ENCODE assay signal across 8 cellular contexts in genomic region chr21:17610862-17611261, GRCh38. TPM values are rescaled to one million over a fixed set of nuclear protein-coding genes. Genes with fewer than 3 reads are reported as not detected.
A peak's percentile ranks its signal among the peaks of the same experiment; 100 is the strongest.
DNase-seq lines count a peak whose midpoint lies in the region; TF ChIP-seq lines count a peak whose summit lies in the region.

No MANE protein-coding gene starts in this region.

- no peak for TF ChIP-seq CTCF in esophagus muscularis mucosa (IDR thresholded peaks at IDR 0.05)
- TF ChIP-seq CTCF in parathyroid adenoma (IDR thresholded peaks at IDR 0.05), result no peak
- no peak for TF ChIP-seq CTCF in GM13977 (IDR thresholded peaks at IDR 0.05; ENCODE audit: extremely low read depth, insufficient read depth, missing control alignments)

- H3K36me3 ChIP-seq in esophagus muscularis mucosa (peaks cover 0 to 10% (median 3%) of the 10 kb centered on the region in 4 donors), parathyroid adenoma (ENCODE audit: control insufficient read depth, insufficient read depth, low read length) (no peaks in the 10 kb centered on the region)

- H3K27ac ChIP-seq in esophagus muscularis mucosa (replicated peaks in 1 of 4), result peak overlapping the region; percentile 91 to 94 (median 92)
- no peak overlapping the region for H3K27ac ChIP-seq in parathyroid adenoma

- H3K27me3 ChIP-seq in esophagus muscularis mucosa, result no peaks in the 10 kb centered on the region
- no peaks in the 10 kb centered on the region for H3K27me3 ChIP-seq in parathyroid adenoma (ENCODE audit: control insufficient read depth, insufficient read depth, low read length)

- TF ChIP-seq POLR2A in esophagus muscularis mucosa (IDR thresholded peaks at IDR 0.05; ENCODE audit: low read depth), result no peak

- H3K4me3 ChIP-seq in esophagus muscularis mucosa (peak overlapping the region; percentile 90 to 92 (median 92)), parathyroid adenoma (ENCODE audit: low read depth, low read length) (no peak overlapping the region)

- no peaks in the 10 kb centered on the region for H3K79me2 ChIP-seq in parathyroid adenoma

- peak overlapping the region; percentile 64 for H3K4me2 ChIP-seq in parathyroid adenoma (ENCODE audit: low read length)

- peaks cover 7 to 24% (median 23%) of the 10 kb centered on the region in 4 donors for H3K4me1 ChIP-seq in esophagus muscularis mucosa
- peaks cover 2% of the 10 kb centered on the region for H3K4me1 ChIP-seq in parathyroid adenoma

- H3K9me3 ChIP-seq in esophagus muscularis mucosa, result no peaks in the 10 kb centered on the region
- no peaks in the 10 kb centered on the region for H3K9me3 ChIP-seq in parathyroid adenoma (ENCODE audit: control insufficient read depth, low read length)

- no peak overlapping the region for H3K9ac ChIP-seq in parathyroid adenoma

- peak overlapping the region; percentile 91 for H2AFZ ChIP-seq in parathyroid adenoma

- intact Hi-C loops in esophagus muscularis mucosa (cut with DNase I), result loop anchor here (10.0 kb wide), 1 partner anchor 214 kb away; no protein-coding TSS in a partner anchor

- DNase-seq in DMS 273 (lab: John Stamatoyannopoulos, UW; ENCODE audit: unreplicated experiment) (peak; percentile 26), DMS 273 treated with DMSO at 0.1 percent for 48 hours (lab: John Stamatoyannopoulos, UW) (no peak), SW480 (ENCODE audit: low spot score) (peak; percentile 14), esophagus muscularis mucosa (ENCODE audit: extremely low spot score) (no peak), GM13977 (ENCODE audit: low spot score) (no peak), LoVo (ENCODE audit: low spot score) (no peak), H4 (ENCODE audit: low spot score) (no peak)

- no peak for TF ChIP-seq EP300 in esophagus muscularis mucosa (IDR thresholded peaks at IDR 0.05)

- 10% methylated on average over 9 of the region's 9 CpGs for WGBS in esophagus muscularis mucosa

- in situ Hi-C loops in GM13977 (cut with MboI; ENCODE audit: low pct_unique_long_range_greater_than_20kb, low sequenced_read_pairs, unreplicated experiment), result no loop called here

RNA-seq across cellular contexts. Expression of gene BTG3, which starts 1.8 kb away (rescaled TPM):
- 10 to 100 TPM; 17.2 to 44.2 (median 34.1) TPM for total RNA-seq in esophagus muscularis mucosa
- 48.9 and 61.7 TPM in 2 replicates for total RNA-seq in H4 (2014; rRNA removed; shearing (Covaris generic))

Comparison
In these comparisons a context has a peak if more than half of its experiments do, and no peak if none do; other contexts are left out.
1. DNase-seq: peak in DMS 273 (single experiment) and SW480 (single experiment); none in DMS 273 treated with DMSO at 0.1 percent for 48 hours (single experiment), esophagus muscularis mucosa (single experiment), GM13977 (single experiment), LoVo (single experiment) and H4 (single experiment).